In the genomic region with DNA sequence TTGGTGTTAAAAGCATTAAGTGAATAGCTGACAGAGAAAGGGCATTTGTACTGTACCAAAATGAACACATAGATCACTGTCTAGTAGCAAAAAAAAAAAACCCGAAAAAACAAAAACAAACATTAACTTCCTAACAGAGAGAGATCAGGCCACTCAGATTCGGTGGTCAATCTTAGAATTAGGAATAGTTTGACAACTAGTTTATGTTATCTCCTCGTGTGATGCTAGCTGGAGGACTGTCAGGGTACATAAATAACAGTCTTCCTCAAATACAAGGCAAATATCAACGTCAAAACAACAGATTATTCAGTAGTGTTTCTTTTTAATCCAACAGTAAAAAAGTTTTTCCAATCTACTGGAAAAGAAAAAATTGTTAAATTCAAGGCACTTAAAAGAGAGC, we compare ENCODE assay signal across 8 cellular contexts. TPM values are rescaled to one million over a fixed set of nuclear protein-coding genes. Genes with fewer than 3 reads are reported as not detected.
DNase-seq lines count a peak whose midpoint lies in the region; ATAC-seq and TF ChIP-seq lines count a peak whose summit lies in the region.

No MANE protein-coding gene starts in this region.

- no peak for TF ChIP-seq CTCF in fibroblast of the aortic adventitia (IDR thresholded peaks at IDR 0.05; ENCODE audit: insufficient read depth, low read length)

- peak overlapping the region; percentile 85 for H3K9ac ChIP-seq in ES-I3 (ENCODE audit: low read depth, low read length)
- H3K9ac ChIP-seq in SK-N-MC (ENCODE audit: insufficient read length), result peak overlapping the region; percentile 83
- H3K9ac ChIP-seq in rectal smooth muscle tissue (ENCODE audit: low read length), result no peak overlapping the region

- no peaks in the 10 kb centered on the region for H3K36me3 ChIP-seq in ES-I3 (ENCODE audit: insufficient read depth, low read length)
- H3K36me3 ChIP-seq in SK-N-MC (ENCODE audit: insufficient read depth, low read length), result peaks cover 7% of the 10 kb centered on the region; the same call in 1 of the 2 replicates
- H3K36me3 ChIP-seq in rectal smooth muscle tissue (ENCODE audit: control insufficient read depth, insufficient read depth, low read length), result no peaks in the 10 kb centered on the region

- DNase-seq in SK-N-MC (ENCODE audit: low read depth, low spot score) (no peak), fibroblast of the aortic adventitia (ENCODE audit: low read depth) (no peak), NCI-H128 (lab: John Stamatoyannopoulos, UW; ENCODE audit: unreplicated experiment) (no peak), posterior cingulate gyrus (no peak)
- DNase-seq in activated effector memory CD4-positive, alpha-beta T cell treated with Interleukin-2 at 50 U/mL for 16 hours, result no peak

- no peaks in the 10 kb centered on the region for H3K27me3 ChIP-seq in rectal smooth muscle tissue (ENCODE audit: control insufficient read depth, insufficient read depth, low read length)

- intact Hi-C loops in posterior cingulate gyrus (cut with DNase I), result loop anchor here (2.0 kb wide), 2 partner anchors 79 to 97 kb away; partner anchors contain the start of genes PSPC1 and ZMYM2

- H3K9me3 ChIP-seq in ES-I3 (ENCODE audit: control insufficient read depth, insufficient read depth, low read length), result no peaks in the 10 kb centered on the region
- H3K9me3 ChIP-seq in SK-N-MC (ENCODE audit: low read depth, low read length), result no peaks in the 10 kb centered on the region

- peaks cover 8% of the 10 kb centered on the region for H3K4me1 ChIP-seq in ES-I3 (ENCODE audit: insufficient read depth, low read length)
- peaks cover 14% of the 10 kb centered on the region for H3K4me1 ChIP-seq in rectal smooth muscle tissue (ENCODE audit: control insufficient read depth, insufficient read depth, low read length)

- H3K4me3 ChIP-seq in SK-N-MC (peak overlapping the region; percentile 92), fibroblast of the aortic adventitia (ENCODE audit: low read depth, low read length) (peak overlapping the region; percentile 87), rectal smooth muscle tissue (ENCODE audit: low read length) (peak overlapping the region; percentile 89)

- H3K27ac ChIP-seq in SK-N-MC (no peak overlapping the region), rectal smooth muscle tissue (ENCODE audit: low read depth, low read length) (no peak overlapping the region)

- ATAC-seq in GM18907 (IDR thresholded peaks at IDR 0.05; ENCODE audit: unreplicated experiment), result no peak

RNA-seq across cellular contexts. Expression of gene ZMYM5, which starts 1.7 kb away (rescaled TPM):
- 7.4 and 21.0 TPM in 2 replicates for total RNA-seq in fibroblast of the aortic adventitia (ENCODE audit: low replicate concordance)
